Comparison of ENCODE assay signal across 13 cellular contexts in genomic region chr4:17636341-17636695, GRCh38. TPM values are rescaled to one million over a fixed set of nuclear protein-coding genes. Genes with fewer than 3 reads are reported as not detected.
DNase-seq lines count a peak whose midpoint lies in the region; ATAC-seq, FAIRE-seq and TF ChIP-seq lines count a peak whose summit lies in the region.
"Had no signal": no experiment of that assay in that cellular context is flagged by ENCODE, and none has a peak within 500 bp of the region (broad histone marks: within the 10 kb centered on the region; RNA-seq: fewer than 3 reads in every experiment).

No MANE protein-coding gene starts in this region.

- H3K4me1 ChIP-seq in A549 (no peaks in the 10 kb centered on the region), kidney (ENCODE audit: control insufficient read depth in 1 of 2, insufficient read depth in 1 of 2, low read depth in 1 of 2, low read length in 2 of 2) (no peaks in the 10 kb centered on the region), colonic mucosa (no peaks in the 10 kb centered on the region)
- H3K4me1 ChIP-seq: SJSA1 had no signal

- H3K36me3 ChIP-seq in kidney (ENCODE audit: control insufficient read depth in 1 of 2, insufficient read depth in 2 of 2, low read length in 2 of 2) (peaks cover 15 to 24% of the 10 kb centered on the region in 2 donors), colonic mucosa (peaks cover 11% of the 10 kb centered on the region)

- H3K27ac ChIP-seq in A549 (no peak overlapping the region), kidney (ENCODE audit: low read depth in 2 of 2, low read length in 2 of 2) (no peak overlapping the region), colonic mucosa (no peak overlapping the region)
- H3K27ac ChIP-seq: esophagus squamous epithelium, SJSA1 had no signal

- TF ChIP-seq CTCF in A549 (IDR thresholded peaks at IDR 0.05), result no peak
- TF ChIP-seq CTCF in kidney (IDR thresholded peaks at IDR 0.05; ENCODE audit: borderline replicate concordance, extremely low read depth, insufficient read depth), result no peak
- no peak for TF ChIP-seq CTCF in colonic mucosa (IDR thresholded peaks at IDR 0.05)

- H3K9me3 ChIP-seq in A549, result no peaks in the 10 kb centered on the region
- H3K9me3 ChIP-seq in kidney (ENCODE audit: control insufficient read depth in 1 of 2, low read length in 2 of 2), result no peaks in the 10 kb centered on the region
- H3K9me3 ChIP-seq in colonic mucosa, result no peaks in the 10 kb centered on the region
- H3K9me3 ChIP-seq: esophagus squamous epithelium, HAP-1, SJSA1 had no signal

- no peaks in the 10 kb centered on the region for H3K27me3 ChIP-seq in colonic mucosa
- H3K27me3 ChIP-seq: esophagus squamous epithelium, SJSA1 had no signal

- H3K4me3 ChIP-seq in A549, result no peak overlapping the region
- no peak overlapping the region for H3K4me3 ChIP-seq in kidney (ENCODE audit: low read length in 2 of 2)
- H3K4me3 ChIP-seq in colonic mucosa, result no peak overlapping the region
- H3K4me3 ChIP-seq: esophagus squamous epithelium, HAP-1, SJSA1 had no signal

- no peak for TF ChIP-seq RAD21 in A549 (conservative IDR thresholded peaks at IDR 0.05 in 1 of 2, IDR thresholded peaks at IDR 0.05 in 1 of 2)

- no peak for TF ChIP-seq EP300 in A549 (IDR thresholded peaks at IDR 0.05)

- intact Hi-C loops in kidney (cut with DNase I), result loop anchor here (5.0 kb wide), 1 partner anchor 89 kb away; no protein-coding TSS in a partner anchor
- intact Hi-C loops in colonic mucosa (cut with DNase I), result loop anchor here (5.0 kb wide), 1 partner anchor 89 kb away; no protein-coding TSS in a partner anchor

- WGBS in A549 (ENCODE audit: missing lambda C conversion rate), result 98% methylated on average over 5 of the region's 17 CpGs

- no peak overlapping the region for H3K9ac ChIP-seq in kidney (ENCODE audit: low read length in 2 of 2)
- no peak overlapping the region for H3K9ac ChIP-seq in colonic mucosa (ENCODE audit: low read depth in 2 of 2, low read length in 2 of 2)

- POLR2A ChIA-PET in A549 (lab: Yijun Ruan, JAX), result no interaction called here

- ATAC-seq in A549 (peak; percentile 47 to 49; a peak in 5 of 6 replicates), GM21423 (IDR thresholded peaks at IDR 0.05; ENCODE audit: unreplicated experiment) (peak; percentile 20), HG03354 (IDR thresholded peaks at IDR 0.05; ENCODE audit: poor library complexity, severe bottlenecking, unreplicated experiment) (peak; percentile 11)

- no peak for DNase-seq in A549 (ENCODE audit: low read depth in 1 of 2, low spot score in 1 of 2)
- DNase-seq in iPS-NIHi11 (ENCODE audit: low spot score), result peak; percentile 29
- DNase-seq in amniotic stem cell (lab: John Stamatoyannopoulos, UW), result no peak
- DNase-seq in kidney, result no peak
- DNase-seq in colonic mucosa, result no peak
- DNase-seq in NCI-H345 (lab: John Stamatoyannopoulos, UW), result no peak
- DNase-seq: esophagus squamous epithelium, NCI-H1436 treated with DMSO at 0.1 percent for 48 hours had no signal

- FAIRE-seq in A549 (lab: Jason Lieb, UNC) (no peak), kidney (lab: Jason Lieb, UNC) (no peak)
- FAIRE-seq: D721Med had no signal

- CTCF ChIA-PET in A549 (lab: Yijun Ruan, JAX), result interaction anchor here (0.6 to 2.4 kb wide), 11 partner anchors 9 to 958 kb away, joined by 3 to 9 read pairs (median 3); no protein-coding TSS in a partner anchor

- H3K4me2 ChIP-seq in A549, result no peak overlapping the region

- no peak for TF ChIP-seq POLR2A in A549 (IDR thresholded peaks at IDR 0.05; ENCODE audit: low read length)

TF ChIP-seq in A549, 52 proteins besides CTCF, POLR2A, EP300 and RAD21:
- no peak for TF ChIP-seq ZNF302 (CRISPR knock-in tag; IDR thresholded peaks at IDR 0.05)
- no peak for TF ChIP-seq FOXS1 (CRISPR knock-in tag; IDR thresholded peaks at IDR 0.05)
- no peak for TF ChIP-seq POLR2AphosphoS2 (conservative IDR thresholded peaks at IDR 0.05; ENCODE audit: low read length)
- no peak for TF ChIP-seq CHD2 (IDR thresholded peaks at IDR 0.05; ENCODE audit: low read length, partially characterized antibody)
- no peak for TF ChIP-seq ZFP36 (IDR thresholded peaks at IDR 0.05; ENCODE audit: borderline replicate concordance, partially characterized antibody)
- TF ChIP-seq HDAC2 (IDR thresholded peaks at IDR 0.05), result no peak
- no peak for TF ChIP-seq JUN (IDR thresholded peaks at IDR 0.05)
- TF ChIP-seq CHD4 (IDR thresholded peaks at IDR 0.05; ENCODE audit: borderline replicate concordance), result no peak
- no peak for TF ChIP-seq CEBPB (IDR thresholded peaks at IDR 0.05)
- TF ChIP-seq E2F6 (IDR thresholded peaks at IDR 0.05; ENCODE audit: borderline replicate concordance, low read depth), result no peak
- TF ChIP-seq EHF (CRISPR knock-in tag; IDR thresholded peaks at IDR 0.05), result no peak
- no peak for TF ChIP-seq HOXB5 (CRISPR knock-in tag; IDR thresholded peaks at IDR 0.05)
- TF ChIP-seq EHMT2 (IDR thresholded peaks at IDR 0.05; ENCODE audit: low read depth), result no peak
- TF ChIP-seq RCOR1 (IDR thresholded peaks at IDR 0.05; ENCODE audit: low read depth, low read length), result no peak
- no peak for TF ChIP-seq JUNB (IDR thresholded peaks at IDR 0.05)
- TF ChIP-seq NR3C1 (IDR thresholded peaks at IDR 0.05), result no peak
- TF ChIP-seq TP53 (CRISPR knock-in tag; IDR thresholded peaks at IDR 0.05), result no peak

RNA-seq across cellular contexts. Expression of gene MED28, which starts 21.9 kb away (rescaled TPM):
- polyA plus RNA-seq in A549 (2011; rRNA removed), result 13.0 and 15.5 TPM in 2 replicates
- polyA plus RNA-seq in A549 (2012; cell fraction: cytosol; rRNA removed), result 3.0 and 3.7 TPM in 2 replicates
- polyA plus RNA-seq in A549 (2012; cell fraction: nucleus; rRNA removed), result 1.8 and 6.8 TPM in 2 replicates
- 27.7 to 30.8 TPM (median 28.4 TPM) in 3 replicates for polyA plus RNA-seq in A549 (2017; fragmentation: RNase III; extraction: RNeasy Plus Mini Kit Qiagen cat#74134 plus additional on column Dnase treatment)
- polyA minus RNA-seq in A549 (2011; rRNA and poly(A)+ RNA removed), result 5.9 and 6.7 TPM in 2 replicates
- 45.2 TPM for total RNA-seq in kidney
- polyA plus RNA-seq in kidney (ENCODE audit: insufficient read depth, low read depth, low replicate concordance), result 26.1 TPM
- total RNA-seq in colonic mucosa, result 10 to 100 TPM; 36.7 to 48.1 TPM

RNA-seq across cellular contexts. Expression of gene LAP3, which starts 59.3 kb away (rescaled TPM):
- 39.6 and 46.2 TPM in 2 replicates for polyA plus RNA-seq in A549 (2011; rRNA removed)
- 28.5 and 30.8 TPM in 2 replicates for polyA plus RNA-seq in A549 (2012; cell fraction: cytosol; rRNA removed)
- 13.5 and 22.5 TPM in 2 replicates for polyA plus RNA-seq in A549 (2012; cell fraction: nucleus; rRNA removed)
- 38.6 to 45.9 TPM (median 39.4 TPM) in 3 replicates for polyA plus RNA-seq in A549 (2017; fragmentation: RNase III; extraction: RNeasy Plus Mini Kit Qiagen cat#74134 plus additional on column Dnase treatment)
- 16.9 and 18.4 TPM in 2 replicates for polyA minus RNA-seq in A549 (2011; rRNA and poly(A)+ RNA removed)
- total RNA-seq in kidney, result 108 TPM
- 123 TPM for polyA plus RNA-seq in kidney (ENCODE audit: insufficient read depth, low read depth, low replicate concordance)
- total RNA-seq in colonic mucosa, result 10 to 100 TPM; 59.3 to 63.8 TPM
